ENCODE assay signal across 8 cellular contexts in genomic region chr7:112080441-112080840, GRCh38.
DNase-seq lines count a peak whose midpoint lies in the region; ATAC-seq and TF ChIP-seq lines count a peak whose summit lies in the region.

No MANE protein-coding gene starts in this region.

- H3K4me1 Mint-ChIP-seq in mesothelial cell of epicardium, result peaks cover 26% of the 10 kb centered on the region

- H3K27me3 Mint-ChIP-seq in mesothelial cell of epicardium (ENCODE audit: low read depth), result no peaks in the 10 kb centered on the region

- no peaks in the 10 kb centered on the region for H3K36me3 Mint-ChIP-seq in mesothelial cell of epicardium
- H3K36me3 Mint-ChIP-seq in activated naive CD4-positive, alpha-beta T cell treated with anti-CD3 and anti-CD28 coated beads, Interleukin-2, amount 50 U/mL, for 72 hours, result no peaks in the 10 kb centered on the region

- H3K4me3 Mint-ChIP-seq in mesothelial cell of epicardium, result no peak overlapping the region

- TF ChIP-seq CTCF in mesothelial cell of epicardium (IDR thresholded peaks at IDR 0.05; ENCODE audit: unreplicated experiment), result no peak

- H3K27ac Mint-ChIP-seq in mesothelial cell of epicardium, result no peak overlapping the region
- no peak overlapping the region for H3K27ac Mint-ChIP-seq in activated naive CD4-positive, alpha-beta T cell treated with anti-CD3 and anti-CD28 coated beads, Interleukin-2, amount 50 U/mL, for 72 hours

- no peaks in the 10 kb centered on the region for H3K9me3 Mint-ChIP-seq in mesothelial cell of epicardium
- no peaks in the 10 kb centered on the region for H3K9me3 Mint-ChIP-seq in activated naive CD4-positive, alpha-beta T cell treated with anti-CD3 and anti-CD28 coated beads, Interleukin-2, amount 50 U/mL, for 72 hours

- DNase-seq in Ammon's horn (ENCODE audit: low spot score) (peak; percentile 73), T1000 (lab: John Stamatoyannopoulos, UW) (peak; percentile 1), iris pigment epithelial cell (ENCODE audit: low read depth) (peak; percentile 97), mesothelial cell of epicardium (ENCODE audit: low spot score in 2 of 2, unreplicated experiment in 2 of 2) (no peak), HuH-7 (ENCODE audit: low spot score) (no peak)
- no peak for DNase-seq in activated naive CD4-positive, alpha-beta T cell treated with anti-CD3 and anti-CD28 coated beads, Interleukin-2, amount 50 U/mL, for 72 hours (ENCODE audit: low spot score in 2 of 2)

- ATAC-seq in GM19463 (IDR thresholded peaks at IDR 0.05; ENCODE audit: unreplicated experiment) (peak; percentile 86), HG03460 (IDR thresholded peaks at IDR 0.05; ENCODE audit: unreplicated experiment) (peak; percentile 86)
- ATAC-seq in activated naive CD4-positive, alpha-beta T cell treated with anti-CD3 and anti-CD28 coated beads, Interleukin-2, amount 50 U/mL, for 72 hours, result no peak

Comparison
In these comparisons a context has a peak if more than half of its experiments do, and no peak if none do; other contexts are left out.
1. DNase-seq: peak in Ammon's horn (single experiment), T1000 (single experiment) and iris pigment epithelial cell (single experiment); none in mesothelial cell of epicardium (0 of 2), activated naive CD4-positive, alpha-beta T cell treated with anti-CD3 and anti-CD28 coated beads, Interleukin-2, amount 50 U/mL, for 72 hours (0 of 2) and HuH-7 (single experiment).
2. ATAC-seq: peak in GM19463 (single experiment) and HG03460 (single experiment); none in activated naive CD4-positive, alpha-beta T cell treated with anti-CD3 and anti-CD28 coated beads, Interleukin-2, amount 50 U/mL, for 72 hours (0 of 2).